Comparison of ENCODE assay signal across 10 cellular contexts in the genomic region with DNA sequence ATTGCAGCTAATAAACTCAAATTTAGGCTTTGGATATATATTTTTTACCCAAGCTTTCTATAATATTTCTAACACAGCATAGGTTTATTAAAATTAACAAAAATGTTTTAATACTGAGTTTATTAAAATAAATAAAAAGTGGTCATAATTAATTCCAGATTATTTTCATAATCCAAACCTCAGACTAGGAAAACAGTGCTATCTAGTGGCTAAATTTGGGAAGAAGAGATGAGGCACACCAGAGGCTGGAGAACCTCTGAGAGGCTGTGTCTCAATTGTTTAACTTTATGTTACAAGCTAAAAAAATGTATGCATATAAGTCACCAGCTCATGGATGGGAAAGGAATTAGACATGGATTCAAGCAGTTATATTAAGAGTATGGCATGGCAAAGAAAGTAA.
DNase-seq lines count a peak whose midpoint lies in the region; ATAC-seq, FAIRE-seq and TF ChIP-seq lines count a peak whose summit lies in the region.
"Had no signal": no experiment of that assay in that cellular context is flagged by ENCODE, and none has a peak within 500 bp of the region (broad histone marks: within the 10 kb centered on the region; RNA-seq: fewer than 3 reads in every experiment).

No MANE protein-coding gene starts in this region.

- H3K27me3 Mint-ChIP-seq in effector memory CD8-positive, alpha-beta T cell, result no peaks in the 10 kb centered on the region
- H3K27me3 Mint-ChIP-seq: activated CD4-positive, alpha-beta T cell treated with anti-CD3 and anti-CD28 coated beads, Interleukin-2, amount 10 ng/mL, durations not matched to agents 24 days and 14 days had no signal

- TF ChIP-seq CTCF in choroid plexus epithelial cell (conservative IDR thresholded peaks at IDR 0.05; ENCODE audit: low read depth, low read length), result peak; percentile 80
- peak in 3 of 4 donors; percentile 22 to 41 (median 30) for TF ChIP-seq CTCF in pancreas (IDR thresholded peaks at IDR 0.05)

- ATAC-seq in pancreas, result peak in 3 of 4 donors; percentile 52 to 67 (median 63)
- ATAC-seq in effector memory CD8-positive, alpha-beta T cell (replicated peaks), result no peak

- H3K36me3 ChIP-seq in pancreas, result no peaks in the 10 kb centered on the region

- H3K27me3 ChIP-seq in pancreas, result no peaks in the 10 kb centered on the region

- no peak overlapping the region for H3K27ac ChIP-seq in pancreas
- H3K27ac ChIP-seq: skin epidermis had no signal

- H3K9me3 Mint-ChIP-seq in effector memory CD8-positive, alpha-beta T cell, result no peaks in the 10 kb centered on the region
- H3K9me3 Mint-ChIP-seq: activated CD4-positive, alpha-beta T cell treated with anti-CD3 and anti-CD28 coated beads, Interleukin-2, amount 10 ng/mL, durations not matched to agents 24 days and 14 days had no signal

- DNase-seq in DMS 273 (lab: John Stamatoyannopoulos, UW; ENCODE audit: unreplicated experiment) (peak; percentile 23), DMS 273 treated with DMSO at 0.1 percent for 48 hours (lab: John Stamatoyannopoulos, UW) (no peak), NCI-H2171 (lab: John Stamatoyannopoulos, UW) (peak; percentile 23), choroid plexus epithelial cell (ENCODE audit: low read depth) (peak; percentile 59), pancreas (no peak), NCI-H2081 treated with DMSO at 0.1 percent for 48 hours (lab: John Stamatoyannopoulos, UW) (no peak)
- no peak for DNase-seq in effector memory CD8-positive, alpha-beta T cell
- no peak for DNase-seq in activated CD8-positive, alpha-beta memory T cell treated with anti-CD3 and anti-CD28 coated beads, Interleukin-2, amount 50 U/mL, for 4 hours
- DNase-seq: activated CD4-positive, alpha-beta T cell treated with anti-CD3 and anti-CD28 coated beads, Interleukin-2, amount 10 ng/mL, durations not matched to agents 24 days and 14 days had no signal

- H3K4me3 ChIP-seq in choroid plexus epithelial cell (ENCODE audit: low read depth, low read length) (no peak overlapping the region), pancreas (no peak overlapping the region)
- H3K4me3 ChIP-seq: skin epidermis had no signal

- H3K36me3 Mint-ChIP-seq in effector memory CD8-positive, alpha-beta T cell (ENCODE audit: insufficient read depth), result no peaks in the 10 kb centered on the region

- no peaks in the 10 kb centered on the region for H3K4me1 Mint-ChIP-seq in effector memory CD8-positive, alpha-beta T cell (ENCODE audit: low read depth in 2 of 2)
- H3K4me1 Mint-ChIP-seq: activated CD4-positive, alpha-beta T cell treated with anti-CD3 and anti-CD28 coated beads, Interleukin-2, amount 10 ng/mL, durations not matched to agents 24 days and 14 days had no signal

- FAIRE-seq in pancreas (lab: Jason Lieb, UNC), result peak; percentile 71

- intact Hi-C loops in pancreas (cut with DNase I), result no loop called here

- H3K4me3 Mint-ChIP-seq in effector memory CD8-positive, alpha-beta T cell, result no peak overlapping the region
- H3K4me3 Mint-ChIP-seq: activated CD4-positive, alpha-beta T cell treated with anti-CD3 and anti-CD28 coated beads, Interleukin-2, amount 10 ng/mL, durations not matched to agents 24 days and 14 days had no signal

- H3K9me3 ChIP-seq in pancreas, result no peaks in the 10 kb centered on the region

- H3K27ac Mint-ChIP-seq in effector memory CD8-positive, alpha-beta T cell, result no peak overlapping the region
- H3K27ac Mint-ChIP-seq: activated CD4-positive, alpha-beta T cell treated with anti-CD3 and anti-CD28 coated beads, Interleukin-2, amount 10 ng/mL, durations not matched to agents 24 days and 14 days had no signal

- no peaks in the 10 kb centered on the region for H3K4me1 ChIP-seq in pancreas

Comparison
In these comparisons a context has a peak if more than half of its experiments do, and no peak if none do; other contexts are left out.
1. DNase-seq: peak in DMS 273 (single experiment), NCI-H2171 (single experiment) and choroid plexus epithelial cell (single experiment); none in DMS 273 treated with DMSO at 0.1 percent for 48 hours (single experiment), pancreas (0 of 6), effector memory CD8-positive, alpha-beta T cell (0 of 3), NCI-H2081 treated with DMSO at 0.1 percent for 48 hours (single experiment) and activated CD8-positive, alpha-beta memory T cell treated with anti-CD3 and anti-CD28 coated beads, Interleukin-2, amount 50 U/mL, for 4 hours (single experiment).